ENCODE assay signal across 11 cellular contexts in genomic region chr11:47377571-47378010, GRCh38. TPM values are rescaled to one million over a fixed set of nuclear protein-coding genes. Genes with fewer than 3 reads are reported as not detected.
DNase-seq lines count a peak whose midpoint lies in the region; ATAC-seq and TF ChIP-seq lines count a peak whose summit lies in the region.
"Had no signal": no experiment of that assay in that cellular context is flagged by ENCODE, and none has a peak within 500 bp of the region (broad histone marks: within the 10 kb centered on the region; RNA-seq: fewer than 3 reads in every experiment).

No MANE protein-coding gene starts in this region.

- no peaks in the 10 kb centered on the region for H3K79me2 ChIP-seq in hepatocyte

- TF ChIP-seq POLR2A in Peyer's patch (IDR thresholded peaks at IDR 0.05), result no peak

- no peak overlapping the region for H2BK5ac ChIP-seq in mesenchymal stem cell (ENCODE audit: low read depth, low read length, poor library complexity, severe bottlenecking)

- H3K9me3 ChIP-seq in Peyer's patch (no peaks in the 10 kb centered on the region), hepatocyte (ENCODE audit: low read depth) (no peaks in the 10 kb centered on the region), subcutaneous abdominal adipose tissue (ENCODE audit: control insufficient read depth in 5 of 5, low read length in 5 of 5) (no peaks in the 10 kb centered on the region), mesenchymal stem cell (ENCODE audit: control insufficient read depth, low read length) (no peaks in the 10 kb centered on the region)

- no peak overlapping the region for H4K91ac ChIP-seq in mesenchymal stem cell (ENCODE audit: low read length)

- H3K36me3 ChIP-seq in Peyer's patch, result no peaks in the 10 kb centered on the region
- no peaks in the 10 kb centered on the region for H3K36me3 ChIP-seq in hepatocyte (replicated peaks; ENCODE audit: insufficient read depth, low read depth)
- H3K36me3 ChIP-seq in subcutaneous abdominal adipose tissue (ENCODE audit: control insufficient read depth in 5 of 5, insufficient read depth in 5 of 5, low read length in 5 of 5), result no peaks in the 10 kb centered on the region
- no peaks in the 10 kb centered on the region for H3K36me3 ChIP-seq in mesenchymal stem cell (ENCODE audit: control insufficient read depth in 1 of 2, insufficient read depth in 2 of 2, low read depth in 1 of 2, low read length in 2 of 2)
- H3K36me3 ChIP-seq: WERI-Rb-1 had no signal

- H3K9ac ChIP-seq in subcutaneous abdominal adipose tissue (ENCODE audit: low read length in 5 of 5), result peak overlapping the region in 4 of 5 donors; percentile 30 to 81 (median 71)
- no peak overlapping the region for H3K9ac ChIP-seq in mesenchymal stem cell (ENCODE audit: low read length)

- H2BK12ac ChIP-seq in mesenchymal stem cell (ENCODE audit: low read length in 2 of 2), result no peak overlapping the region

- H4K8ac ChIP-seq in mesenchymal stem cell (ENCODE audit: low read length), result no peak overlapping the region

- H2AFZ ChIP-seq in hepatocyte (no peak overlapping the region), mesenchymal stem cell (ENCODE audit: low read depth, low read length) (no peak overlapping the region)

- H3K4me2 ChIP-seq in hepatocyte (no peak overlapping the region), mesenchymal stem cell (ENCODE audit: low read length, poor library complexity, severe bottlenecking) (no peak overlapping the region)

- no peak overlapping the region for H3K14ac ChIP-seq in mesenchymal stem cell (ENCODE audit: low read length in 2 of 2)

- H3K18ac ChIP-seq in mesenchymal stem cell (ENCODE audit: low read depth in 1 of 2, low read length in 2 of 2), result no peak overlapping the region

- H3K27ac ChIP-seq in Peyer's patch (peak overlapping the region; percentile 76 to 90 (median 83)), hepatocyte (no peak overlapping the region), subcutaneous abdominal adipose tissue (ENCODE audit: low read depth, low read length) (no peak overlapping the region), mesenchymal stem cell (ENCODE audit: low read length, poor library complexity, severe bottlenecking) (no peak overlapping the region)
- H3K27ac ChIP-seq: WERI-Rb-1 had no signal

- peak; percentile 12 for ATAC-seq in GM19463 (IDR thresholded peaks at IDR 0.05; ENCODE audit: unreplicated experiment)
- ATAC-seq in GM19452 (IDR thresholded peaks at IDR 0.05; ENCODE audit: unreplicated experiment), result no peak
- no peak for ATAC-seq in GM19328 (IDR thresholded peaks at IDR 0.05; ENCODE audit: unreplicated experiment)

- no peak overlapping the region for H2BK15ac ChIP-seq in mesenchymal stem cell (ENCODE audit: low read depth, poor library complexity, severe bottlenecking)

- WGBS in hepatocyte (ENCODE audit: low lambda C conversion rate, missing lambda C conversion rate), result 83% methylated on average over 3 of the region's 5 CpGs
- WGBS in mesenchymal stem cell, result 91% methylated on average over 5 of the region's 5 CpGs

- H3K4ac ChIP-seq in mesenchymal stem cell (ENCODE audit: low read depth in 1 of 2, low read length in 2 of 2), result no peak overlapping the region

- H4K20me1 ChIP-seq in hepatocyte (ENCODE audit: insufficient read depth, poor library complexity, severe bottlenecking), result no peaks in the 10 kb centered on the region

- H3K4me3 ChIP-seq in Peyer's patch (peak overlapping the region; percentile 40 to 55 (median 45)), hepatocyte (no peak overlapping the region), subcutaneous abdominal adipose tissue (ENCODE audit: low read depth in 1 of 5, low read length in 5 of 5) (peak overlapping the region; percentile 50 to 63 (median 52)), mesenchymal stem cell (ENCODE audit: insufficient read depth in 1 of 2, low read depth in 1 of 2, low read length in 2 of 2) (no peak overlapping the region)

- H3K9me2 ChIP-seq in hepatocyte (replicated peaks; ENCODE audit: insufficient read depth), result no peaks in the 10 kb centered on the region

- H2BK120ac ChIP-seq in mesenchymal stem cell (ENCODE audit: low read depth, low read length), result no peak overlapping the region

- TF ChIP-seq CTCF in Peyer's patch (IDR thresholded peaks at IDR 0.05) (no peak), hepatocyte (IDR thresholded peaks at IDR 0.05; ENCODE audit: poor library complexity) (no peak)

- no peak overlapping the region for H3K23ac ChIP-seq in mesenchymal stem cell (ENCODE audit: low read length in 2 of 2)

- DNase-seq in Peyer's patch (peak in 1 of 3 donors; percentile 49), hepatocyte (ENCODE audit: low spot score) (peak; percentile 6), mesenchymal stem cell (no peak), NCI-H524 (lab: John Stamatoyannopoulos, UW) (no peak)
- DNase-seq: Calu3, WERI-Rb-1 had no signal

- H3K27me3 ChIP-seq in Peyer's patch, result no peaks in the 10 kb centered on the region
- no peaks in the 10 kb centered on the region for H3K27me3 ChIP-seq in hepatocyte
- H3K27me3 ChIP-seq in subcutaneous abdominal adipose tissue (ENCODE audit: control insufficient read depth in 5 of 5, insufficient read depth in 4 of 5, low read length in 5 of 5), result no peaks in the 10 kb centered on the region
- peaks cover 3 to 7% of the 10 kb centered on the region in 2 experiments for H3K27me3 ChIP-seq in mesenchymal stem cell (ENCODE audit: control insufficient read depth in 1 of 2, insufficient read depth in 1 of 2, low read length in 2 of 2)

- no peaks in the 10 kb centered on the region for H3K79me1 ChIP-seq in mesenchymal stem cell (replicated peaks; ENCODE audit: low read length, poor library complexity, severe bottlenecking)

- H2AK5ac ChIP-seq in mesenchymal stem cell (ENCODE audit: low read length, severe bottlenecking), result no peak overlapping the region

- H3K4me1 ChIP-seq in Peyer's patch (peaks cover 0 to 13% (median 1%) of the 10 kb centered on the region in 4 donors), hepatocyte (ENCODE audit: insufficient read depth) (no peaks in the 10 kb centered on the region), subcutaneous abdominal adipose tissue (ENCODE audit: control insufficient read depth in 5 of 5, insufficient read depth in 5 of 5, low read length in 5 of 5) (peaks cover 0 to 35% (median 10%) of the 10 kb centered on the region in 5 donors), mesenchymal stem cell (ENCODE audit: control insufficient read depth, insufficient read depth, low read depth, low read length) (peaks cover 21% of the 10 kb centered on the region)

RNA-seq across cellular contexts. Expression of gene SPI1, which starts 0.8 kb away (rescaled TPM):
- 10 to 100 TPM in 1 of 4 donors, 1 to 10 TPM in 3; 2.6 to 27.2 (median 7.8) TPM for total RNA-seq in Peyer's patch
- total RNA-seq in hepatocyte, result 0.13 and 1.1 TPM in 2 replicates
- polyA plus RNA-seq in hepatocyte, result 2.0 and 3.3 TPM in 2 replicates
- polyA plus RNA-seq in mesenchymal stem cell (2013, experiment 1 of 2), result not detected
- polyA plus RNA-seq in mesenchymal stem cell (2013, experiment 2 of 2), result not detected
- total RNA-seq: Calu3, fibroblast of lung had no signal
- polyA plus RNA-seq: fibroblast of lung had no signal

RNA-seq across cellular contexts. Expression of gene MYBPC3, which starts 25.1 kb away (rescaled TPM):
- total RNA-seq in Peyer's patch (not detected), hepatocyte (0.68 and 1.4 TPM in 2 replicates)
- polyA plus RNA-seq in hepatocyte, result 0.51 and 0.75 TPM in 2 replicates
- polyA plus RNA-seq in mesenchymal stem cell (2013, experiment 1 of 2), result not detected
- not detected for polyA plus RNA-seq in mesenchymal stem cell (2013, experiment 2 of 2)
- total RNA-seq: Calu3, fibroblast of lung had no signal
- polyA plus RNA-seq: fibroblast of lung had no signal

RNA-seq across cellular contexts. Expression of gene SLC39A13, which starts 30.8 kb away (rescaled TPM):
- 10 to 100 TPM; 19.8 to 56.6 (median 39.6) TPM for total RNA-seq in Peyer's patch
- 60.8 and 72.3 TPM in 2 replicates for total RNA-seq in hepatocyte
- polyA plus RNA-seq in hepatocyte, result 118 and 119 TPM in 2 replicates
- polyA plus RNA-seq in mesenchymal stem cell (2013, experiment 1 of 2), result 89.2 TPM
- polyA plus RNA-seq in mesenchymal stem cell (2013, experiment 2 of 2), result 88.7 TPM

RNA-seq across cellular contexts. Expression of gene PSMC3, which starts 48.6 kb away (rescaled TPM):
- total RNA-seq in Peyer's patch (100 to 1,000 TPM in 1 of 4 donors, 10 to 100 TPM in 3; 47.6 to 121 (median 70.9) TPM), hepatocyte (95.8 and 103 TPM in 2 replicates)
- 142 and 159 TPM in 2 replicates for polyA plus RNA-seq in hepatocyte
- polyA plus RNA-seq in mesenchymal stem cell (2013, experiment 1 of 2), result 95.6 TPM
- polyA plus RNA-seq in mesenchymal stem cell (2013, experiment 2 of 2), result 95.8 TPM

Comparison
In these comparisons a context has a peak if more than half of its experiments do, and no peak if none do; other contexts are left out.
1. H3K27ac ChIP-seq: peak in Peyer's patch (4 of 4); none in hepatocyte (single experiment), subcutaneous abdominal adipose tissue (single experiment) and mesenchymal stem cell (single experiment).
2. H3K4me3 ChIP-seq: peak in Peyer's patch (4 of 4) and subcutaneous abdominal adipose tissue (5 of 5); none in hepatocyte (single experiment) and mesenchymal stem cell (0 of 2).